ENCODE assay signal across 8 cellular contexts in the genomic region with DNA sequence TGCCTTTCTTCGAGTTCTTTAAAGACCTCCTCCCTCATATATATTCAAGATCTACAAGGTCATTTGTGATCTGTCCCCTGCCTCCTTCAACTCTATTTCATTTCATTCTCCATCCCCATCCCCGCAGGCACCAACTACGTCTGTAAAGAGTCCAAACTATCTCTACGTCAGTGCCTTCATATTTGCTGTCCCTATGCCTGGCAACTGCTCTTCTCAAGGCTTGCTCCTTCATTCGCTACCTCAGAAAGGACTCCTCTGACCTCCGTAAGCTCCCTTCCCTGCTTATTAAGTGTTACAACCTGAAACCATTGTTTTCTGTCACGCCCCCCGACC. TPM values are rescaled to one million over a fixed set of nuclear protein-coding genes. Genes with fewer than 3 reads are reported as not detected.
DNase-seq lines count a peak whose midpoint lies in the region; ATAC-seq and TF ChIP-seq lines count a peak whose summit lies in the region.

No MANE protein-coding gene starts in this region.

- POLR2A ChIA-PET in CD8-positive, alpha-beta T cell (lab: Charles Lee) = interaction anchor here (1.1 to 2.4 kb wide), 5 partner anchors 8 to 1139 kb away, joined by 3 to 13 read pairs (median 7); a partner anchor contains a TSS

- intact Hi-C loops in CD8-positive, alpha-beta T cell (cut with DNase I, micrococcal nuclease) = loop anchor here (1.0 to 10.0 kb wide), 7 partner anchors 39 to 1725 kb away; a partner anchor contains a TSS
- intact Hi-C loops in lower leg skin (cut with DNase I; ENCODE audit: low total_unique reads) (no loop called here), upper lobe of right lung (cut with DNase I) (no loop called here)

- H3K36me3 Mint-ChIP-seq in CD8-positive, alpha-beta T cell = peaks cover 65% of the 10 kb centered on the region
- H3K36me3 Mint-ChIP-seq in brain = peaks cover 56% of the 10 kb centered on the region

- CTCF ChIA-PET in CD8-positive, alpha-beta T cell (lab: Charles Lee) = interaction anchor here (1.2 kb wide), 1 partner anchor 15 kb away, joined by 3 read pairs; no protein-coding TSS in a partner anchor

- H3K4me3 ChIP-seq in CD8-positive, alpha-beta T cell (ENCODE audit: low read depth, low read length) = peak overlapping the region; percentile 91
- H3K4me3 ChIP-seq in lower leg skin (ENCODE audit: low read depth, poor library complexity, severe bottlenecking) (peak overlapping the region; percentile 92), upper lobe of right lung (peak overlapping the region; percentile 83)

- 2 to 4% methylated on average over 8 of the region's 8 CpGs for WGBS in lower leg skin, 2 donors

- H3K27me3 Mint-ChIP-seq in CD8-positive, alpha-beta T cell (ENCODE audit: low read depth) = no peaks in the 10 kb centered on the region
- H3K27me3 Mint-ChIP-seq in brain = peaks cover 14% of the 10 kb centered on the region

- peaks cover 15% of the 10 kb centered on the region for H3K36me3 ChIP-seq in CD8-positive, alpha-beta T cell (ENCODE audit: insufficient read depth, low read length)
- H3K36me3 ChIP-seq in upper lobe of right lung = peaks cover 28% of the 10 kb centered on the region

- no peak for TF ChIP-seq POLR2A in lower leg skin (IDR thresholded peaks at IDR 0.05)

- no peak for ATAC-seq in CD8-positive, alpha-beta T cell
- ATAC-seq in HG03280 (IDR thresholded peaks at IDR 0.05; ENCODE audit: unreplicated experiment) = peak; percentile 3
- peak; percentile 19 for ATAC-seq in upper lobe of right lung

- no peak for TF ChIP-seq CTCF in CD8-positive, alpha-beta T cell (IDR thresholded peaks at IDR 0.05)
- TF ChIP-seq CTCF in brain (conservative IDR thresholded peaks at IDR 0.05) = no peak
- TF ChIP-seq CTCF in lower leg skin (IDR thresholded peaks at IDR 0.05) = no peak
- TF ChIP-seq CTCF in upper lobe of right lung (IDR thresholded peaks at IDR 0.05) = no peak

- DNase-seq in CD8-positive, alpha-beta T cell = no peak
- DNase-seq in lower leg skin (ENCODE audit: low spot score in 2 of 2) (no peak), upper lobe of right lung (no peak), NCI-H526 (lab: John Stamatoyannopoulos, UW) (no peak)
- DNase-seq in stimulated activated CD4-positive, alpha-beta T cell treated with anti-CD3 and anti-CD28 coated beads, Interleukin-15, amount 100 ng/mL, for 24 hours = no peak
- no peak for DNase-seq in stimulated activated CD4-positive, alpha-beta T cell treated with anti-CD3 and anti-CD28 coated beads, Interleukin-4, amount 100 ng/mL, for 4 hours

- peak overlapping the region; percentile 96 for H3K4me3 Mint-ChIP-seq in CD8-positive, alpha-beta T cell
- H3K4me3 Mint-ChIP-seq in brain = peak overlapping the region; percentile 96 to 98 (median 97)

- H3K4me1 Mint-ChIP-seq in CD8-positive, alpha-beta T cell (ENCODE audit: low read depth) = peaks cover 64% of the 10 kb centered on the region
- H3K4me1 Mint-ChIP-seq in brain = peaks cover 53% of the 10 kb centered on the region

- peak overlapping the region; percentile 99 for H3K27ac Mint-ChIP-seq in CD8-positive, alpha-beta T cell
- H3K27ac Mint-ChIP-seq in brain = peak overlapping the region; percentile 53 to 97 (median 97)

- peak overlapping the region; percentile 86 for H3K27ac ChIP-seq in CD8-positive, alpha-beta T cell (ENCODE audit: low read depth, low read length)
- H3K27ac ChIP-seq in upper lobe of right lung = peak overlapping the region; percentile 80

- H3K4me1 ChIP-seq in CD8-positive, alpha-beta T cell (ENCODE audit: insufficient read depth, low read length) = peaks cover 22% of the 10 kb centered on the region
- H3K4me1 ChIP-seq in upper lobe of right lung = peaks cover 17% of the 10 kb centered on the region

- no peaks in the 10 kb centered on the region for H3K9me3 ChIP-seq in CD8-positive, alpha-beta T cell (ENCODE audit: low read length)
- H3K9me3 ChIP-seq in upper lobe of right lung = no peaks in the 10 kb centered on the region

- H3K9me3 Mint-ChIP-seq in CD8-positive, alpha-beta T cell = no peaks in the 10 kb centered on the region
- peaks cover 0 to 12% (median 0%) of the 10 kb centered on the region in 5 experiments for H3K9me3 Mint-ChIP-seq in brain

- no peaks in the 10 kb centered on the region for H3K27me3 ChIP-seq in CD8-positive, alpha-beta T cell (ENCODE audit: insufficient read depth, low read length)
- no peaks in the 10 kb centered on the region for H3K27me3 ChIP-seq in upper lobe of right lung

RNA-seq across cellular contexts. Expression of a gene that starts 0.7 kb away (rescaled TPM):
- 10 to 100 TPM; 29.1 to 30.9 TPM for total RNA-seq in CD8-positive, alpha-beta T cell
- 13.3 TPM for polyA plus RNA-seq in brain (ENCODE audit: insufficient read depth, low read depth, low replicate concordance)
- 1 to 10 TPM; 1.3 to 6.0 (median 4.6) TPM for total RNA-seq in lower leg skin
- total RNA-seq in upper lobe of right lung = 17.1 TPM

RNA-seq across cellular contexts. Expression of a gene that starts 39.9 kb away (rescaled TPM):
- 10 to 100 TPM; 22.4 to 22.7 TPM for total RNA-seq in CD8-positive, alpha-beta T cell
- 62.9 TPM for polyA plus RNA-seq in brain (ENCODE audit: insufficient read depth, low read depth, low replicate concordance)
- total RNA-seq in lower leg skin = 100 to 1,000 TPM in 1 of 4 donors, 10 to 100 TPM in 3; 66.4 to 108 (median 83.7) TPM
- 154 TPM for total RNA-seq in upper lobe of right lung

RNA-seq across cellular contexts. Expression of a gene that starts 59.1 kb away (rescaled TPM):
- under 1 TPM in 1 of 2 experiments, not detected in 1; 0.08 TPM for total RNA-seq in CD8-positive, alpha-beta T cell
- 0.39 TPM for polyA plus RNA-seq in brain (ENCODE audit: insufficient read depth, low read depth, low replicate concordance)
- 1 to 10 TPM; 2.3 to 9.4 (median 5.5) TPM for total RNA-seq in lower leg skin
- 44.6 TPM for total RNA-seq in upper lobe of right lung

Comparison
In these comparisons a context has a peak if more than half of its experiments do, and no peak if none do; other contexts are left out.
1. intact Hi-C loops: an anchor here in CD8-positive, alpha-beta T cell (1.0 to 10.0 kb wide); none called in lower leg skin and upper lobe of right lung.